Comparison of ENCODE assay signal across 13 cellular contexts in the genomic region with DNA sequence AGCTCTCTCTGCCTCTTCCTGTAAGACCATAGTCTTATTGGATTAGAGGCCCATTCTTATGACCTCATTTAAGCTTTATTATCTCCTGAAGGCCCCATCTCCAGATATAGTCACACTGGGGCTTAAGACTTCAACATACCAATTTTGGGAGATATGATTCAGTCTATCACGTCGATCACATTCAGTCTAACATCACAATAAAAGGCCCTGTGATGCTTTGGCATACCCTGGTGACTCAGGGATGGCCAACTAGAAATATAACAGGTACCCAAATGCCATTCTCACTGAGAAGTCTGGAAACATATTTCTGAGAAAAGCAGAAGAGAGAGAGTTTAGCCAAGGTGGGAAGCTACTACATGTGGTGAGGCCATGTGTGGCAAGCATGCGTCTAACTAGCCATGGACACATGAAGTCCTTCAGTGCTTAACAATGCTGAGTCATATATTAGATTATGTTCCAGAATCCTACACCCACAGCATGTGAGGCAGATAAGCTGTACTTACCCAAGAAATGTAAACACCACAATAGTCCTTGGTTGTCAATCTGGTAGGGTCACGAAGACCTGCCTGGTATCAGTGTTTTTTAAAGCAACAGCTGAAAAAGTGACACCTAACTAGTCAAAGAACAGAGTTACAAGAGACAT.
A peak's percentile ranks its signal among the peaks of the same experiment; 100 is the strongest.
DNase-seq lines count a peak whose midpoint lies in the region; ATAC-seq, FAIRE-seq and TF ChIP-seq lines count a peak whose summit lies in the region.
"Had no signal": no experiment of that assay in that cellular context is flagged by ENCODE, and none has a peak within 500 bp of the region (broad histone marks: within the 10 kb centered on the region; RNA-seq: fewer than 3 reads in every experiment).

No MANE protein-coding gene starts in this region.

- no peak overlapping the region for H3K4me3 ChIP-seq in pancreas
- H3K4me3 ChIP-seq: GM12878, upper lobe of left lung had no signal

- TF ChIP-seq CTCF in pancreas (IDR thresholded peaks at IDR 0.05): no peak

- intact Hi-C loops in pancreas (cut with DNase I): no loop called here
- intact Hi-C loops in activated CD4-positive, alpha-beta memory T cell treated with anti-CD3 and anti-CD28 coated beads for 36 hours (cut with micrococcal nuclease): no loop called here

- H3K36me3 ChIP-seq in pancreas: no peaks in the 10 kb centered on the region
- H3K36me3 ChIP-seq: upper lobe of left lung had no signal

- WGBS in pancreas, 2 donors: 47 to 49% methylated on average over 4 of the region's 4 CpGs

- CTCF ChIA-PET in activated CD4-positive, alpha-beta memory T cell treated with anti-CD3 and anti-CD28 coated beads for 36 hours (lab: Charles Lee): interaction anchor here (1.5 to 2.3 kb wide), 2 partner anchors 19 to 112 kb away, joined by 3 to 6 read pairs; no protein-coding TSS in a partner anchor

- peak overlapping the region; percentile 42 to 66 (median 56) for H3K27ac ChIP-seq in pancreas
- H3K27ac ChIP-seq: upper lobe of left lung had no signal

- peaks cover 26 to 32% (median 26%) of the 10 kb centered on the region in 3 donors for H3K4me1 ChIP-seq in pancreas
- H3K4me1 ChIP-seq: upper lobe of left lung had no signal

- peaks cover 31% of the 10 kb centered on the region for H3K4me1 Mint-ChIP-seq in activated CD4-positive, alpha-beta memory T cell treated with anti-CD3 and anti-CD28 coated beads for 36 hours (ENCODE audit: low read depth)

- no peaks in the 10 kb centered on the region for H3K36me3 Mint-ChIP-seq in activated CD4-positive, alpha-beta memory T cell treated with anti-CD3 and anti-CD28 coated beads for 36 hours

- H3K27ac Mint-ChIP-seq in activated CD4-positive, alpha-beta memory T cell treated with anti-CD3 and anti-CD28 coated beads for 36 hours: no peak overlapping the region

- H3K4me3 Mint-ChIP-seq in activated CD4-positive, alpha-beta memory T cell treated with anti-CD3 and anti-CD28 coated beads for 36 hours: no peak overlapping the region
- H3K4me3 Mint-ChIP-seq: central memory CD8-positive, alpha-beta T cell had no signal

- no peaks in the 10 kb centered on the region for H3K9me3 ChIP-seq in pancreas
- H3K9me3 ChIP-seq: upper lobe of left lung had no signal

- no peaks in the 10 kb centered on the region for H3K27me3 ChIP-seq in pancreas
- H3K27me3 ChIP-seq: upper lobe of left lung had no signal

- no peak for FAIRE-seq in pancreas (lab: Jason Lieb, UNC)
- FAIRE-seq: GM12878 had no signal

- H3K27me3 Mint-ChIP-seq in activated CD4-positive, alpha-beta memory T cell treated with anti-CD3 and anti-CD28 coated beads for 36 hours: no peaks in the 10 kb centered on the region
- H3K27me3 Mint-ChIP-seq: central memory CD8-positive, alpha-beta T cell had no signal

- DNase-seq in NCI-H345 (lab: John Stamatoyannopoulos, UW): peak; percentile 2
- DNase-seq in NCI-H345 treated with DMSO at 0.1 percent for 48 hours (lab: John Stamatoyannopoulos, UW; ENCODE audit: unreplicated experiment): no peak
- peak; percentile 81 for DNase-seq in NCI-H82 treated with DMSO at 0.1 percent for 48 hours (lab: John Stamatoyannopoulos, UW; ENCODE audit: unreplicated experiment)
- DNase-seq in pancreas: peak in 3 of 6 donors; percentile 56 to 62 (median 57)
- no peak for DNase-seq in NAMALWA (ENCODE audit: low spot score)
- no peak for DNase-seq in activated CD4-positive, alpha-beta memory T cell treated with anti-CD3 and anti-CD28 coated beads for 36 hours
- DNase-seq: SHP77 treated with DMSO at 0.1 percent for 48 hours; stimulated activated CD4-positive, alpha-beta T cell treated with anti-CD3 and anti-CD28 coated beads, Interleukin-12 subunit alpha, Interleukin-12 subunit beta, amount 100 ng/mL, for 4 hours had no signal

- ATAC-seq in esophagus mucosa (peak; percentile 17), pancreas (peak; percentile 88 to 94 (median 90)), HG02885 (IDR thresholded peaks at IDR 0.05; ENCODE audit: poor library complexity, unreplicated experiment) (no peak)
- ATAC-seq: GM12878 had no signal

- POLR2A ChIA-PET in activated CD4-positive, alpha-beta memory T cell treated with anti-CD3 and anti-CD28 coated beads for 36 hours (lab: Charles Lee): no interaction called here

- no peaks in the 10 kb centered on the region for H3K9me3 Mint-ChIP-seq in activated CD4-positive, alpha-beta memory T cell treated with anti-CD3 and anti-CD28 coated beads for 36 hours
- H3K9me3 Mint-ChIP-seq: central memory CD8-positive, alpha-beta T cell had no signal

Comparison
In these comparisons a context has a peak if more than half of its experiments do, and no peak if none do; other contexts are left out.
1. DNase-seq: peak in NCI-H345 (single experiment) and NCI-H82 treated with DMSO at 0.1 percent for 48 hours (single experiment); none in NCI-H345 treated with DMSO at 0.1 percent for 48 hours (single experiment), NAMALWA (single experiment) and activated CD4-positive, alpha-beta memory T cell treated with anti-CD3 and anti-CD28 coated beads for 36 hours (single experiment).